10 cellular contexts compared by ENCODE assay signal in genomic region chr6:106637718-106638341, GRCh38. TPM values are rescaled to one million over a fixed set of nuclear protein-coding genes. Genes with fewer than 3 reads are reported as not detected.
DNase-seq lines count a peak whose midpoint lies in the region; ATAC-seq and TF ChIP-seq lines count a peak whose summit lies in the region.
"Had no signal": no experiment of that assay in that cellular context is flagged by ENCODE, and none has a peak within 500 bp of the region (broad histone marks: within the 10 kb centered on the region; RNA-seq: fewer than 3 reads in every experiment).

No MANE protein-coding gene starts in this region.

- H3K4me3 Mint-ChIP-seq in WTC11 = no peak overlapping the region

- no peaks in the 10 kb centered on the region for H3K27me3 Mint-ChIP-seq in WTC11 (ENCODE audit: low read depth)

- DNase-seq in WTC11 (ENCODE audit: low spot score) = no peak
- no peak for DNase-seq in NCI-H2171 treated with DMSO at 0.1 percent for 48 hours (lab: John Stamatoyannopoulos, UW)
- DNase-seq in AML-193 (lab: John Stamatoyannopoulos, UW) = no peak
- DNase-seq in hypothalamus (lab: John Stamatoyannopoulos, UW) = no peak
- DNase-seq in UCSD-AML1 (lab: John Stamatoyannopoulos, UW; ENCODE audit: unreplicated experiment) = no peak
- DNase-seq: IMR-90, Peyer's patch had no signal

- CTCF ChIA-PET in WTC11 (lab: Charles Lee) = interaction anchor here (0.8 to 2.1 kb wide), 2 partner anchors 277 to 342 kb away, joined by 3 to 7 read pairs; partner anchors contain the start of gene CRYBG1

- POLR2A ChIA-PET in WTC11 (lab: Charles Lee) = no interaction called here

- no peak for TF ChIP-seq POLR2A in GM18505 (IDR thresholded peaks at IDR 0.05; ENCODE audit: borderline replicate concordance, extremely low read depth, insufficient read depth, insufficient read length)

- peaks cover 26% of the 10 kb centered on the region for H3K4me1 Mint-ChIP-seq in WTC11

- no peaks in the 10 kb centered on the region for H3K9me3 Mint-ChIP-seq in WTC11

- peaks cover 18% of the 10 kb centered on the region for H3K36me3 Mint-ChIP-seq in WTC11

- TF ChIP-seq CTCF in WTC11 (IDR thresholded peaks at IDR 0.05) = no peak

- peak overlapping the region; percentile 52 for H3K27ac Mint-ChIP-seq in WTC11

- peak; percentile 72 for ATAC-seq in GM18505 (IDR thresholded peaks at IDR 0.05; ENCODE audit: unreplicated experiment)
- ATAC-seq in GM21423 (IDR thresholded peaks at IDR 0.05; ENCODE audit: unreplicated experiment) = peak; percentile 78
- ATAC-seq in HG03175 (IDR thresholded peaks at IDR 0.05; ENCODE audit: unreplicated experiment) = peak; percentile 87
- no peak for ATAC-seq in WTC11

TF ChIP-seq in WTC11, 78 proteins besides CTCF, POLR2A, EP300 and RAD21:
- TF ChIP-seq IRF2 (CRISPR knock-in tag; IDR thresholded peaks at IDR 0.05; ENCODE audit: borderline replicate concordance, low read depth) (no peak), JAZF1 (CRISPR knock-in tag; IDR thresholded peaks at IDR 0.05) (no peak), FOXJ3 (CRISPR knock-in tag; IDR thresholded peaks at IDR 0.05; ENCODE audit: borderline replicate concordance) (no peak), PRDM15 (CRISPR knock-in tag; IDR thresholded peaks at IDR 0.05) (no peak)
- TF ChIP-seq, protein P1, sequence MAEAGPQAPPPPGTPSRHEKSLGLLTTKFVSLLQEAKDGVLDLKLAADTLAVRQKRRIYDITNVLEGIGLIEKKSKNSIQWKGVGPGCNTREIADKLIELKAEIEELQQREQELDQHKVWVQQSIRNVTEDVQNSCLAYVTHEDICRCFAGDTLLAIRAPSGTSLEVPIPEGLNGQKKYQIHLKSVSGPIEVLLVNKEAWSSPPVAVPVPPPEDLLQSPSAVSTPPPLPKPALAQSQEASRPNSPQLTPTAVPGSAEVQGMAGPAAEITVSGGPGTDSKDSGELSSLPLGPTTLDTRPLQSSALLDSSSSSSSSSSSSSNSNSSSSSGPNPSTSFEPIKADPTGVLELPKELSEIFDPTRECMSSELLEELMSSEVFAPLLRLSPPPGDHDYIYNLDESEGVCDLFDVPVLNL (CRISPR knock-in tag; IDR thresholded peaks at IDR 0.05; ENCODE audit: borderline replicate concordance, low read depth) = no peak

RNA-seq across cellular contexts. Expression of gene QRSL1, which starts 8.5 kb away (rescaled TPM):
- 17.2 to 17.9 TPM (median 17.7 TPM) in 3 replicates for total RNA-seq in WTC11 (2021)

RNA-seq across cellular contexts. Expression of gene RTN4IP1, which starts 8.5 kb away (rescaled TPM):
- total RNA-seq in WTC11 (2021) = 16.3 to 19.2 TPM (median 17.8 TPM) in 3 replicates
